ENCODE assay signal across 38 cellular contexts in the genomic region with DNA sequence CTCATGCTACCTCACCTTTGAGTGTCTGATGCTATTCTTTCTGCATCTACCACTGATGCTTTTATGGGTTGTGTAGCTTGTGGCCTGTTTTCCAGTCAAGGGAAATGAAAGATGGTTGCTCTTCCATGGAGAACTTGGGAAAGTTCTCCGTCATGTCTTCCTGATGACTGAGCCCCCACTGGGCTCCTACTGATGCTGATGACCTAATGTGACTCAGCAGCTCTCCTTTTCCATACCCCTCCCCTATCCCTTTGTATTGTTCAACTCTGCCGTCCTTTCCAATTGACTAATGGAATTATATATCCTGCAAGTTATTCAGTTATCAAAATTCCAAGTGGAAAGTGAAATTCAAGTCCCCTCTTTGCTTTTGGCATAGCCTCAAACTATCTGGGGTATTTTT.
"Had no signal": no experiment of that assay in that cellular context is flagged by ENCODE, and none has a peak within 500 bp of the region (broad histone marks: within the 10 kb centered on the region; RNA-seq: fewer than 3 reads in every experiment).

No MANE protein-coding gene starts in this region.

- H3K4me3 ChIP-seq: ascending aorta, MG63, SJSA1 had no signal

- H3K27me3 ChIP-seq: ascending aorta, MG63, SJSA1 had no signal

- H3K27ac ChIP-seq: ascending aorta, SJSA1 had no signal

- H3K36me3 ChIP-seq: ascending aorta, MG63, SJSA1 had no signal

- ATAC-seq: activated CD4-positive, alpha-beta T cell treated with anti-CD3 and anti-CD28 coated beads for 36 hours; activated CD4-positive, CD25-positive, alpha-beta regulatory T cell treated with anti-CD3 and anti-CD28 coated beads, Interleukin-2, amount 50 U/mL, for 24 hours; activated CD8-positive, alpha-beta T cell treated with anti-CD3 and anti-CD28 coated beads, Interleukin-2, amount 10 ng/mL, durations not matched to agents 7 days and 5 days; Panc1; WTC11 had no signal

- H3K36me3 Mint-ChIP-seq: activated naive CD8-positive, alpha-beta T cell treated with anti-CD3 and anti-CD28 coated beads, Interleukin-2, amount 10 ng/mL, durations not matched to agents 7 days and 5 days; brain had no signal

- H3K4me1 Mint-ChIP-seq: activated CD4-positive, alpha-beta T cell treated with anti-CD3 and anti-CD28 coated beads for 36 hours; activated CD4-positive, alpha-beta T cell treated with anti-CD3 and anti-CD28 coated beads, Interleukin-2, amount 10 ng/mL, durations not matched to agents 7 days and 5 days; activated naive CD4-positive, alpha-beta T cell treated with anti-CD3 and anti-CD28 coated beads, Interleukin-2, amount 50 U/mL, for 24 hours; activated naive CD8-positive, alpha-beta T cell treated with anti-CD3 and anti-CD28 coated beads, Interleukin-2, amount 10 ng/mL, durations not matched to agents 7 days and 5 days; brain had no signal

- H3K4me2 ChIP-seq: SK-N-SH had no signal

- H3K4me3 Mint-ChIP-seq: activated CD4-positive, alpha-beta T cell treated with anti-CD3 and anti-CD28 coated beads for 36 hours; activated CD4-positive, alpha-beta T cell treated with anti-CD3 and anti-CD28 coated beads, Interleukin-2, amount 10 ng/mL, durations not matched to agents 7 days and 5 days; activated CD8-positive, alpha-beta T cell treated with anti-CD3 and anti-CD28 coated beads, Interleukin-2, amount 10 ng/mL, durations not matched to agents 7 days and 5 days; activated naive CD4-positive, alpha-beta T cell treated with anti-CD3 and anti-CD28 coated beads, Interleukin-2, amount 50 U/mL, for 24 hours; activated naive CD8-positive, alpha-beta T cell treated with anti-CD3 and anti-CD28 coated beads, Interleukin-2, amount 10 ng/mL, durations not matched to agents 7 days and 5 days; activated T-cell treated with anti-CD3 and anti-CD28 coated beads, Interleukin-2, amount 50 U/mL, for 24 hours; brain; T-helper 1 cell treated with Interleukin-12 subunit alpha and Interleukin-12 subunit beta and Interleukin-4 antibody, amounts not matched to agents 30 μg/mL and 1 μg/mL, for 36 hours; T-helper 2 cell treated with Interferon-gamma antibody and Interleukin-4, amounts not matched to agents 5 μg/mL and 100 μg/mL, for 36 hours; WTC11 had no signal

- H3K9ac ChIP-seq: SK-N-SH had no signal

- H3K27me3 Mint-ChIP-seq: activated naive CD4-positive, alpha-beta T cell treated with anti-CD3 and anti-CD28 coated beads, Interleukin-2, amount 50 U/mL, for 24 hours; activated naive CD8-positive, alpha-beta T cell treated with anti-CD3 and anti-CD28 coated beads, Interleukin-2, amount 10 ng/mL, durations not matched to agents 7 days and 5 days had no signal

- DNase-seq: activated CD4-positive, alpha-beta T cell treated with anti-CD3 and anti-CD28 coated beads for 36 hours; activated CD4-positive, alpha-beta T cell treated with anti-CD3 and anti-CD28 coated beads, Interleukin-2, amount 10 ng/mL, durations not matched to agents 7 days and 5 days; activated CD4-positive, alpha-beta T cell treated with anti-CD3 and anti-CD28 coated beads, Interleukin-2, amount 50 U/mL, for 48 hours; activated CD8-positive, alpha-beta T cell treated with anti-CD3 and anti-CD28 coated beads, Interleukin-2, amount 10 ng/mL, durations not matched to agents 7 days and 5 days; activated gamma-delta T cell; activated naive CD4-positive, alpha-beta T cell treated with Interleukin-2 at 50 U/mL for 16 hours; activated naive CD8-positive, alpha-beta T cell treated with anti-CD3 and anti-CD28 coated beads, Interleukin-2, amount 10 ng/mL, durations not matched to agents 7 days and 5 days; activated T-cell treated with anti-CD3 and anti-CD28 coated beads, Interleukin-2, amount 50 U/mL, for 24 hours; amygdala; caudate nucleus; cerebellar nuclear complex; Kasumi-1; MG63; NCI-H1092 treated with DMSO at 0.1 percent for 48 hours; NCI-H1417; NCI-H146; NCI-H187; NCI-H2029 treated with DMSO at 0.1 percent for 48 hours; NCI-H2107; NCI-H2171; NCI-H2227 treated with DMSO at 0.1 percent for 48 hours; NCI-H446; NCI-H510A treated with DMSO at 0.1 percent for 48 hours; NCI-H69; SHP77; SK-N-SH had no signal

- H3K4me1 ChIP-seq: ascending aorta, SJSA1 had no signal

- H3K9me3 Mint-ChIP-seq: activated CD4-positive, alpha-beta T cell treated with anti-CD3 and anti-CD28 coated beads, Interleukin-2, amount 10 ng/mL, durations not matched to agents 7 days and 5 days; activated naive CD4-positive, alpha-beta T cell treated with anti-CD3 and anti-CD28 coated beads, Interleukin-2, amount 50 U/mL, for 24 hours; activated naive CD8-positive, alpha-beta T cell treated with anti-CD3 and anti-CD28 coated beads, Interleukin-2, amount 10 ng/mL, durations not matched to agents 7 days and 5 days; activated T-helper 2 cell treated with anti-CD3 and anti-CD28 coated beads, Interferon-gamma antibody, Interleukin-2, Interleukin-4, amounts not matched to agents 10 μg/mL and 5 μg/mL and 100 μg/mL, durations not matched to agents 14 hours and 24 hours and 36 hours; T-helper 1 cell treated with Interleukin-12 subunit alpha and Interleukin-12 subunit beta and Interleukin-4 antibody, amounts not matched to agents 30 μg/mL and 1 μg/mL, for 36 hours; T-helper 2 cell treated with Interferon-gamma antibody and Interleukin-4, amounts not matched to agents 5 μg/mL and 100 μg/mL, for 36 hours had no signal

- H3K9me3 ChIP-seq: ascending aorta, MG63, SJSA1, SK-N-SH had no signal

- H3K27ac Mint-ChIP-seq: activated CD4-positive, alpha-beta T cell treated with anti-CD3 and anti-CD28 coated beads for 36 hours; activated CD4-positive, alpha-beta T cell treated with anti-CD3 and anti-CD28 coated beads, Interleukin-2, amount 10 ng/mL, durations not matched to agents 7 days and 5 days; activated CD8-positive, alpha-beta T cell treated with anti-CD3 and anti-CD28 coated beads, Interleukin-2, amount 10 ng/mL, durations not matched to agents 7 days and 5 days; activated naive CD4-positive, alpha-beta T cell treated with anti-CD3 and anti-CD28 coated beads, Interleukin-2, amount 50 U/mL, for 24 hours; activated naive CD8-positive, alpha-beta T cell treated with anti-CD3 and anti-CD28 coated beads, Interleukin-2, amount 10 ng/mL, durations not matched to agents 7 days and 5 days; activated T-cell treated with anti-CD3 and anti-CD28 coated beads, Interleukin-2, amount 50 U/mL, for 24 hours; activated T-helper 2 cell treated with anti-CD3 and anti-CD28 coated beads, Interferon-gamma antibody, Interleukin-2, Interleukin-4, amounts not matched to agents 10 μg/mL and 5 μg/mL and 100 μg/mL, durations not matched to agents 14 hours and 24 hours and 36 hours; brain; T-helper 1 cell treated with Interleukin-12 subunit alpha and Interleukin-12 subunit beta and Interleukin-4 antibody, amounts not matched to agents 30 μg/mL and 1 μg/mL, for 36 hours; T-helper 2 cell treated with Interferon-gamma antibody and Interleukin-4, amounts not matched to agents 5 μg/mL and 100 μg/mL, for 36 hours; WTC11 had no signal

- FAIRE-seq: bronchial epithelial cell, TTC549 had no signal
